Comparison of ENCODE assay signal across 1 cellular context in genomic region chr5:175854231-175855040, GRCh38.
TF ChIP-seq lines count a peak whose summit lies in the region.

No MANE protein-coding gene starts in this region.

TF ChIP-seq in HepG2, 621 proteins besides CTCF, POLR2A, EP300 and RAD21 (continued from another document and continues in another):
- TF ChIP-seq, protein P1, sequence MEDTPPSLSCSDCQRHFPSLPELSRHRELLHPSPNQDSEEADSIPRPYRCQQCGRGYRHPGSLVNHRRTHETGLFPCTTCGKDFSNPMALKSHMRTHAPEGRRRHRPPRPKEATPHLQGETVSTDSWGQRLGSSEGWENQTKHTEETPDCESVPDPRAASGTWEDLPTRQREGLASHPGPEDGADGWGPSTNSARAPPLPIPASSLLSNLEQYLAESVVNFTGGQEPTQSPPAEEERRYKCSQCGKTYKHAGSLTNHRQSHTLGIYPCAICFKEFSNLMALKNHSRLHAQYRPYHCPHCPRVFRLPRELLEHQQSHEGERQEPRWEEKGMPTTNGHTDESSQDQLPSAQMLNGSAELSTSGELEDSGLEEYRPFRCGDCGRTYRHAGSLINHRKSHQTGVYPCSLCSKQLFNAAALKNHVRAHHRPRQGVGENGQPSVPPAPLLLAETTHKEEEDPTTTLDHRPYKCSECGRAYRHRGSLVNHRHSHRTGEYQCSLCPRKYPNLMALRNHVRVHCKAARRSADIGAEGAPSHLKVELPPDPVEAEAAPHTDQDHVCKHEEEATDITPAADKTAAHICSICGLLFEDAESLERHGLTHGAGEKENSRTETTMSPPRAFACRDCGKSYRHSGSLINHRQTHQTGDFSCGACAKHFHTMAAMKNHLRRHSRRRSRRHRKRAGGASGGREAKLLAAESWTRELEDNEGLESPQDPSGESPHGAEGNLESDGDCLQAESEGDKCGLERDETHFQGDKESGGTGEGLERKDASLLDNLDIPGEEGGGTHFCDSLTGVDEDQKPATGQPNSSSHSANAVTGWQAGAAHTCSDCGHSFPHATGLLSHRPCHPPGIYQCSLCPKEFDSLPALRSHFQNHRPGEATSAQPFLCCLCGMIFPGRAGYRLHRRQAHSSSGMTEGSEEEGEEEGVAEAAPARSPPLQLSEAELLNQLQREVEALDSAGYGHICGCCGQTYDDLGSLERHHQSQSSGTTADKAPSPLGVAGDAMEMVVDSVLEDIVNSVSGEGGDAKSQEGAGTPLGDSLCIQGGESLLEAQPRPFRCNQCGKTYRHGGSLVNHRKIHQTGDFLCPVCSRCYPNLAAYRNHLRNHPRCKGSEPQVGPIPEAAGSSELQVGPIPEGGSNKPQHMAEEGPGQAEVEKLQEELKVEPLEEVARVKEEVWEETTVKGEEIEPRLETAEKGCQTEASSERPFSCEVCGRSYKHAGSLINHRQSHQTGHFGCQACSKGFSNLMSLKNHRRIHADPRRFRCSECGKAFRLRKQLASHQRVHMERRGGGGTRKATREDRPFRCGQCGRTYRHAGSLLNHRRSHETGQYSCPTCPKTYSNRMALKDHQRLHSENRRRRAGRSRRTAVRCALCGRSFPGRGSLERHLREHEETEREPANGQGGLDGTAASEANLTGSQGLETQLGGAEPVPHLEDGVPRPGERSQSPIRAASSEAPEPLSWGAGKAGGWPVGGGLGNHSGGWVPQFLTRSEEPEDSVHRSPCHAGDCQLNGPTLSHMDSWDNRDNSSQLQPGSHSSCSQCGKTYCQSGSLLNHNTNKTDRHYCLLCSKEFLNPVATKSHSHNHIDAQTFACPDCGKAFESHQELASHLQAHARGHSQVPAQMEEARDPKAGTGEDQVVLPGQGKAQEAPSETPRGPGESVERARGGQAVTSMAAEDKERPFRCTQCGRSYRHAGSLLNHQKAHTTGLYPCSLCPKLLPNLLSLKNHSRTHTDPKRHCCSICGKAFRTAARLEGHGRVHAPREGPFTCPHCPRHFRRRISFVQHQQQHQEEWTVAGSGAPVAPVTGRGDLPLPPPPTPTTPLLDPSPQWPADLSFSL (CRISPR knock-in tag; IDR thresholded peaks at IDR 0.05): peak; percentile 81
- TF ChIP-seq IRX3 (CRISPR knock-in tag; IDR thresholded peaks at IDR 0.05; ENCODE audit: borderline replicate concordance, low read depth) (no peak), YY1 (IDR thresholded peaks at IDR 0.05; ENCODE audit: insufficient read depth, insufficient replicate concordance, low read depth, low read length) (peak; percentile 70), ZNF570 (CRISPR knock-in tag; IDR thresholded peaks at IDR 0.05; ENCODE audit: borderline replicate concordance) (no peak), FOXA1 (IDR thresholded peaks at IDR 0.05) (peak; percentile 51; the same call in 1 of the 2 replicates), FOXA1 (CRISPR knock-in tag; IDR thresholded peaks at IDR 0.05) (peak; percentile 94), ZNF569 (CRISPR knock-in tag; IDR thresholded peaks at IDR 0.05; ENCODE audit: borderline replicate concordance) (no peak), REL (CRISPR knock-in tag; conservative IDR thresholded peaks at IDR 0.05) (no peak), ZNF18 (CRISPR knock-in tag; IDR thresholded peaks at IDR 0.05; ENCODE audit: insufficient replicate concordance) (peak; percentile 52), JDP2 (CRISPR knock-in tag; IDR thresholded peaks at IDR 0.05; ENCODE audit: borderline replicate concordance) (no peak), RFXAP (CRISPR knock-in tag; IDR thresholded peaks at IDR 0.05; ENCODE audit: borderline replicate concordance) (peak; percentile 43; the same call in 1 of the 2 replicates), NFRKB (IDR thresholded peaks at IDR 0.05) (no peak), MYC (CRISPR knock-in tag; IDR thresholded peaks at IDR 0.05; ENCODE audit: borderline replicate concordance) (peak; percentile 63; the same call in 1 of the 2 replicates), HNRNPL (IDR thresholded peaks at IDR 0.05; ENCODE audit: low read depth, low read length) (0 out of 2 replicates have a peak, but pooled peaks have one; percentile 50), SRSF4 (IDR thresholded peaks at IDR 0.05; ENCODE audit: low read depth, low read length, poor library complexity, severe bottlenecking) (no peak), E2F5 (CRISPR knock-in tag; conservative IDR thresholded peaks at IDR 0.05) (no peak), HOXD1 (CRISPR knock-in tag; IDR thresholded peaks at IDR 0.05) (peak; percentile 69; the same call in 1 of the 2 replicates), PHF21A (CRISPR knock-in tag; IDR thresholded peaks at IDR 0.05) (peak; percentile 64), PCBP2 (optimal IDR thresholded peaks at IDR 0.05; ENCODE audit: low read depth, low read length, poor library complexity, severe bottlenecking) (no peak), ZFP41 (CRISPR knock-in tag; IDR thresholded peaks at IDR 0.05; ENCODE audit: borderline replicate concordance) (no peak), ZBTB7B (CRISPR knock-in tag; IDR thresholded peaks at IDR 0.05) (peak; percentile 91), ARHGAP35 (CRISPR knock-in tag; IDR thresholded peaks at IDR 0.05; ENCODE audit: borderline replicate concordance) (no peak), MTA3 (CRISPR knock-in tag; IDR thresholded peaks at IDR 0.05) (no peak), CCDC6 (CRISPR knock-in tag; IDR thresholded peaks at IDR 0.05) (no peak), SP2 (CRISPR knock-in tag; IDR thresholded peaks at IDR 0.05) (no peak), MATR3 (CRISPR knock-in tag; IDR thresholded peaks at IDR 0.05) (no peak), ZNF20 (CRISPR knock-in tag; IDR thresholded peaks at IDR 0.05) (no peak), U2AF1 (optimal IDR thresholded peaks at IDR 0.05; ENCODE audit: low read depth, low read length) (no peak), ZNF616 (CRISPR knock-in tag; IDR thresholded peaks at IDR 0.05; ENCODE audit: low read depth) (no peak), MAX (IDR thresholded peaks at IDR 0.05) (peak; percentile 11), CBX5 (CRISPR knock-in tag; IDR thresholded peaks at IDR 0.05; ENCODE audit: borderline replicate concordance) (no peak; the same call in 1 of the 2 replicates), FOXO1 (CRISPR knock-in tag; IDR thresholded peaks at IDR 0.05) (peak; percentile 77; the same call in 1 of the 2 replicates), ZNF713 (CRISPR knock-in tag; IDR thresholded peaks at IDR 0.05) (no peak), ZNF256 (CRISPR knock-in tag; conservative IDR thresholded peaks at IDR 0.05) (no peak), ZNF776 (CRISPR knock-in tag; IDR thresholded peaks at IDR 0.05) (no peak), HDAC1 (CRISPR knock-in tag; IDR thresholded peaks at IDR 0.05) (peak; percentile 81), XRCC5 (optimal IDR thresholded peaks at IDR 0.05; ENCODE audit: low read length) (no peak)
- TF ChIP-seq, protein P2, sequence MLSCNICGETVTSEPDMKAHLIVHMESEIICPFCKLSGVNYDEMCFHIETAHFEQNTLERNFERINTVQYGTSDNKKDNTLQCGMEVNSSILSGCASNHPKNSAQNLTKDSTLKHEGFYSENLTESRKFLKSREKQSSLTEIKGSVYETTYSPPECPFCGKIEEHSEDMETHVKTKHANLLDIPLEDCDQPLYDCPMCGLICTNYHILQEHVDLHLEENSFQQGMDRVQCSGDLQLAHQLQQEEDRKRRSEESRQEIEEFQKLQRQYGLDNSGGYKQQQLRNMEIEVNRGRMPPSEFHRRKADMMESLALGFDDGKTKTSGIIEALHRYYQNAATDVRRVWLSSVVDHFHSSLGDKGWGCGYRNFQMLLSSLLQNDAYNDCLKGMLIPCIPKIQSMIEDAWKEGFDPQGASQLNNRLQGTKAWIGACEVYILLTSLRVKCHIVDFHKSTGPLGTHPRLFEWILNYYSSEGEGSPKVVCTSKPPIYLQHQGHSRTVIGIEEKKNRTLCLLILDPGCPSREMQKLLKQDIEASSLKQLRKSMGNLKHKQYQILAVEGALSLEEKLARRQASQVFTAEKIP (CRISPR knock-in tag; IDR thresholded peaks at IDR 0.05; ENCODE audit: borderline replicate concordance): no peak
- TF ChIP-seq, protein P3, sequence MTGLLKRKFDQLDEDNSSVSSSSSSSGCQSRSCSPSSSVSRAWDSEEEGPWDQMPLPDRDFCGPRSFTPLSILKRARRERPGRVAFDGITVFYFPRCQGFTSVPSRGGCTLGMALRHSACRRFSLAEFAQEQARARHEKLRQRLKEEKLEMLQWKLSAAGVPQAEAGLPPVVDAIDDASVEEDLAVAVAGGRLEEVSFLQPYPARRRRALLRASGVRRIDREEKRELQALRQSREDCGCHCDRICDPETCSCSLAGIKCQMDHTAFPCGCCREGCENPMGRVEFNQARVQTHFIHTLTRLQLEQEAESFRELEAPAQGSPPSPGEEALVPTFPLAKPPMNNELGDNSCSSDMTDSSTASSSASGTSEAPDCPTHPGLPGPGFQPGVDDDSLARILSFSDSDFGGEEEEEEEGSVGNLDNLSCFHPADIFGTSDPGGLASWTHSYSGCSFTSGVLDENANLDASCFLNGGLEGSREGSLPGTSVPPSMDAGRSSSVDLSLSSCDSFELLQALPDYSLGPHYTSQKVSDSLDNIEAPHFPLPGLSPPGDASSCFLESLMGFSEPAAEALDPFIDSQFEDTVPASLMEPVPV (CRISPR knock-in tag; IDR thresholded peaks at IDR 0.05): no peak
- TF ChIP-seq, protein P4, sequence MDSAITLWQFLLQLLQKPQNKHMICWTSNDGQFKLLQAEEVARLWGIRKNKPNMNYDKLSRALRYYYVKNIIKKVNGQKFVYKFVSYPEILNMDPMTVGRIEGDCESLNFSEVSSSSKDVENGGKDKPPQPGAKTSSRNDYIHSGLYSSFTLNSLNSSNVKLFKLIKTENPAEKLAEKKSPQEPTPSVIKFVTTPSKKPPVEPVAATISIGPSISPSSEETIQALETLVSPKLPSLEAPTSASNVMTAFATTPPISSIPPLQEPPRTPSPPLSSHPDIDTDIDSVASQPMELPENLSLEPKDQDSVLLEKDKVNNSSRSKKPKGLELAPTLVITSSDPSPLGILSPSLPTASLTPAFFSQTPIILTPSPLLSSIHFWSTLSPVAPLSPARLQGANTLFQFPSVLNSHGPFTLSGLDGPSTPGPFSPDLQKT (CRISPR knock-in tag; IDR thresholded peaks at IDR 0.05; ENCODE audit: borderline replicate concordance): no peak
- TF ChIP-seq, protein P5, sequence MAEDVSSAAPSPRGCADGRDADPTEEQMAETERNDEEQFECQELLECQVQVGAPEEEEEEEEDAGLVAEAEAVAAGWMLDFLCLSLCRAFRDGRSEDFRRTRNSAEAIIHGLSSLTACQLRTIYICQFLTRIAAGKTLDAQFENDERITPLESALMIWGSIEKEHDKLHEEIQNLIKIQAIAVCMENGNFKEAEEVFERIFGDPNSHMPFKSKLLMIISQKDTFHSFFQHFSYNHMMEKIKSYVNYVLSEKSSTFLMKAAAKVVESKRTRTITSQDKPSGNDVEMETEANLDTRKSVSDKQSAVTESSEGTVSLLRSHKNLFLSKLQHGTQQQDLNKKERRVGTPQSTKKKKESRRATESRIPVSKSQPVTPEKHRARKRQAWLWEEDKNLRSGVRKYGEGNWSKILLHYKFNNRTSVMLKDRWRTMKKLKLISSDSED (CRISPR knock-in tag; IDR thresholded peaks at IDR 0.05): no peak
- TF ChIP-seq, protein P6, sequence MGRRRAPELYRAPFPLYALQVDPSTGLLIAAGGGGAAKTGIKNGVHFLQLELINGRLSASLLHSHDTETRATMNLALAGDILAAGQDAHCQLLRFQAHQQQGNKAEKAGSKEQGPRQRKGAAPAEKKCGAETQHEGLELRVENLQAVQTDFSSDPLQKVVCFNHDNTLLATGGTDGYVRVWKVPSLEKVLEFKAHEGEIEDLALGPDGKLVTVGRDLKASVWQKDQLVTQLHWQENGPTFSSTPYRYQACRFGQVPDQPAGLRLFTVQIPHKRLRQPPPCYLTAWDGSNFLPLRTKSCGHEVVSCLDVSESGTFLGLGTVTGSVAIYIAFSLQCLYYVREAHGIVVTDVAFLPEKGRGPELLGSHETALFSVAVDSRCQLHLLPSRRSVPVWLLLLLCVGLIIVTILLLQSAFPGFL (CRISPR knock-in tag; IDR thresholded peaks at IDR 0.05): no peak
- TF ChIP-seq, protein P7, sequence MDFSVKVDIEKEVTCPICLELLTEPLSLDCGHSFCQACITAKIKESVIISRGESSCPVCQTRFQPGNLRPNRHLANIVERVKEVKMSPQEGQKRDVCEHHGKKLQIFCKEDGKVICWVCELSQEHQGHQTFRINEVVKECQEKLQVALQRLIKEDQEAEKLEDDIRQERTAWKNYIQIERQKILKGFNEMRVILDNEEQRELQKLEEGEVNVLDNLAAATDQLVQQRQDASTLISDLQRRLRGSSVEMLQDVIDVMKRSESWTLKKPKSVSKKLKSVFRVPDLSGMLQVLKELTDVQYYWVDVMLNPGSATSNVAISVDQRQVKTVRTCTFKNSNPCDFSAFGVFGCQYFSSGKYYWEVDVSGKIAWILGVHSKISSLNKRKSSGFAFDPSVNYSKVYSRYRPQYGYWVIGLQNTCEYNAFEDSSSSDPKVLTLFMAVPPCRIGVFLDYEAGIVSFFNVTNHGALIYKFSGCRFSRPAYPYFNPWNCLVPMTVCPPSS (IDR thresholded peaks at IDR 0.05): no peak
- TF ChIP-seq, protein P8, sequence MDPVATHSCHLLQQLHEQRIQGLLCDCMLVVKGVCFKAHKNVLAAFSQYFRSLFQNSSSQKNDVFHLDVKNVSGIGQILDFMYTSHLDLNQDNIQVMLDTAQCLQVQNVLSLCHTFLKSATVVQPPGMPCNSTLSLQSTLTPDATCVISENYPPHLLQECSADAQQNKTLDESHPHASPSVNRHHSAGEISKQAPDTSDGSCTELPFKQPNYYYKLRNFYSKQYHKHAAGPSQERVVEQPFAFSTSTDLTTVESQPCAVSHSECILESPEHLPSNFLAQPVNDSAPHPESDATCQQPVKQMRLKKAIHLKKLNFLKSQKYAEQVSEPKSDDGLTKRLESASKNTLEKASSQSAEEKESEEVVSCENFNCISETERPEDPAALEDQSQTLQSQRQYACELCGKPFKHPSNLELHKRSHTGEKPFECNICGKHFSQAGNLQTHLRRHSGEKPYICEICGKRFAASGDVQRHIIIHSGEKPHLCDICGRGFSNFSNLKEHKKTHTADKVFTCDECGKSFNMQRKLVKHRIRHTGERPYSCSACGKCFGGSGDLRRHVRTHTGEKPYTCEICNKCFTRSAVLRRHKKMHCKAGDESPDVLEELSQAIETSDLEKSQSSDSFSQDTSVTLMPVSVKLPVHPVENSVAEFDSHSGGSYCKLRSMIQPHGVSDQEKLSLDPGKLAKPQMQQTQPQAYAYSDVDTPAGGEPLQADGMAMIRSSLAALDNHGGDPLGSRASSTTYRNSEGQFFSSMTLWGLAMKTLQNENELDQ (CRISPR knock-in tag; IDR thresholded peaks at IDR 0.05; ENCODE audit: borderline replicate concordance): no peak
